Comparison of ENCODE assay signal across 2 cellular contexts in the genomic region with DNA sequence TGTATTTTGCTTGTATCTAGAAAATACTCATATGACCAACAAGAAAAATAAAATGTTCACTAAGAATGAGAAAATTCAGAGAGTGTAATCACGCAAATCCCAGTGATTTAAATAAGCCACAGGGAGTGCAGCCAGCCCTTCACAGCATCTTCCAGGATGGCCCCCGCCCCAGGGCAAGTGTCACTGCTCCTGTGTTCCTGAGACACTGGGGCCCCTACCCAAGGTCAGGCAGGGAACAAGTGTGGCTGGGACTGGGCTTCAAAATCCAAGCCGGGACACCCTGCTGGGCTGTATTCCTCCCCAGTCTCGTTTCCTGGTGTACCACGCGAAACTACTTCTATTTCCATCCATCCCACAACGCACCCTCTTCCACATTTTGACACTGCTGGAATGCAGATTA.
TF ChIP-seq lines count a peak whose summit lies in the region.

No MANE protein-coding gene starts in this region.

TF ChIP-seq in A549, 52 proteins besides CTCF, POLR2A, EP300 and RAD21:
- TF ChIP-seq RNF2 (IDR thresholded peaks at IDR 0.05; ENCODE audit: borderline replicate concordance, low read depth) (no peak), HOXB5 (CRISPR knock-in tag; IDR thresholded peaks at IDR 0.05) (no peak), RARB (CRISPR knock-in tag; IDR thresholded peaks at IDR 0.05) (no peak), HDAC2 (IDR thresholded peaks at IDR 0.05) (no peak), GATA3 (IDR thresholded peaks at IDR 0.05; ENCODE audit: borderline replicate concordance) (no peak), RCOR1 (IDR thresholded peaks at IDR 0.05; ENCODE audit: low read depth, low read length) (no peak), ZSCAN20 (CRISPR knock-in tag; IDR thresholded peaks at IDR 0.05) (no peak), FOSL2 (IDR thresholded peaks at IDR 0.05) (no peak), FOSL2 (CRISPR knock-in tag; IDR thresholded peaks at IDR 0.05) (no peak), MAX (IDR thresholded peaks at IDR 0.05) (no peak), ESRRA (IDR thresholded peaks at IDR 0.05; ENCODE audit: borderline replicate concordance, low read length) (no peak), ELK1 (IDR thresholded peaks at IDR 0.05; ENCODE audit: low read depth, low read length) (no peak), CHD4 (IDR thresholded peaks at IDR 0.05; ENCODE audit: borderline replicate concordance) (no peak), ZC3H11A (IDR thresholded peaks at IDR 0.05) (no peak), NPAS2 (CRISPR knock-in tag; IDR thresholded peaks at IDR 0.05; ENCODE audit: borderline replicate concordance) (no peak), CBX8 (IDR thresholded peaks at IDR 0.05) (no peak), JUN (IDR thresholded peaks at IDR 0.05) (no peak), KDM5A (IDR thresholded peaks at IDR 0.05) (no peak)
- TF ChIP-seq, protein P1, sequence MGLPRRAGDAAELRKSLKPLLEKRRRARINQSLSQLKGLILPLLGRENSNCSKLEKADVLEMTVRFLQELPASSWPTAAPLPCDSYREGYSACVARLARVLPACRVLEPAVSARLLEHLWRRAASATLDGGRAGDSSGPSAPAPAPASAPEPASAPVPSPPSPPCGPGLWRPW (IDR thresholded peaks at IDR 0.05): no peak
- TF ChIP-seq, protein P2, sequence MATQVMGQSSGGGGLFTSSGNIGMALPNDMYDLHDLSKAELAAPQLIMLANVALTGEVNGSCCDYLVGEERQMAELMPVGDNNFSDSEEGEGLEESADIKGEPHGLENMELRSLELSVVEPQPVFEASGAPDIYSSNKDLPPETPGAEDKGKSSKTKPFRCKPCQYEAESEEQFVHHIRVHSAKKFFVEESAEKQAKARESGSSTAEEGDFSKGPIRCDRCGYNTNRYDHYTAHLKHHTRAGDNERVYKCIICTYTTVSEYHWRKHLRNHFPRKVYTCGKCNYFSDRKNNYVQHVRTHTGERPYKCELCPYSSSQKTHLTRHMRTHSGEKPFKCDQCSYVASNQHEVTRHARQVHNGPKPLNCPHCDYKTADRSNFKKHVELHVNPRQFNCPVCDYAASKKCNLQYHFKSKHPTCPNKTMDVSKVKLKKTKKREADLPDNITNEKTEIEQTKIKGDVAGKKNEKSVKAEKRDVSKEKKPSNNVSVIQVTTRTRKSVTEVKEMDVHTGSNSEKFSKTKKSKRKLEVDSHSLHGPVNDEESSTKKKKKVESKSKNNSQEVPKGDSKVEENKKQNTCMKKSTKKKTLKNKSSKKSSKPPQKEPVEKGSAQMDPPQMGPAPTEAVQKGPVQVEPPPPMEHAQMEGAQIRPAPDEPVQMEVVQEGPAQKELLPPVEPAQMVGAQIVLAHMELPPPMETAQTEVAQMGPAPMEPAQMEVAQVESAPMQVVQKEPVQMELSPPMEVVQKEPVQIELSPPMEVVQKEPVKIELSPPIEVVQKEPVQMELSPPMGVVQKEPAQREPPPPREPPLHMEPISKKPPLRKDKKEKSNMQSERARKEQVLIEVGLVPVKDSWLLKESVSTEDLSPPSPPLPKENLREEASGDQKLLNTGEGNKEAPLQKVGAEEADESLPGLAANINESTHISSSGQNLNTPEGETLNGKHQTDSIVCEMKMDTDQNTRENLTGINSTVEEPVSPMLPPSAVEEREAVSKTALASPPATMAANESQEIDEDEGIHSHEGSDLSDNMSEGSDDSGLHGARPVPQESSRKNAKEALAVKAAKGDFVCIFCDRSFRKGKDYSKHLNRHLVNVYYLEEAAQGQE (IDR thresholded peaks at IDR 0.05): no peak

TF ChIP-seq in HEK293, 187 proteins besides CTCF, POLR2A, EP300 and RAD21:
- TF ChIP-seq ZNF664 (tag by site-specific recombination; IDR thresholded peaks at IDR 0.05) (no peak), ZIC2 (tag by site-specific recombination; IDR thresholded peaks at IDR 0.05) (peak; percentile 45; the same call in 1 of the 2 replicates)
